In the genomic region with DNA sequence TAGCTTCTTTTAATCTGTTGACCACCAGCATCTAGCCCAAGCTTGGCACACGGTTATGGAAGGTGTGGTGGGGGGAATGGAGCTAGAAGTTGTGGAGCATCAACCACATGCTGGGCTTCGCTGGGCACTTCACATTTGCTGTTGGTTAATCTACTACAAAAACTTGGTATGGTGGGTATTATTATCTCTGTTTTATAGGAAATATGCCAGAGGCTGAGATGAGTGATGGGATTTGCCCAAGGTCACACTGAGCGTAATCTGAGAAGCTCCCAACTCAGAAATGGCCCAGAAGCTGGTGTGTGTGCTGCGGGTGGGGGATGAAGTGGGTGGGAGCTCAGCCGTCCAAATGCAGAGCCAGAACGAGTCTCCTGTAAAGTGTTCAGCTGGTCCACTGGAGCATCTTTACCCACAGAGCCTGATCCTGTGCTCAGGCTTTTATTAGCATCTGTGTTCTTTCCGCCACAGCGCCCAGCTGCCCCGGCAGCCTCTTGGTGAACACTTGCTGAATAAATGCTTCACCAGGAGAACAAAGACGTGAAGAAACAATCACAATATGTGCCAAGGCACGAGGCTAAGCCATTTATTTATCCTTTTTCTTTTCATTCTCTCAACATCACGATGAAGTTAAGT, we compare ENCODE assay signal across 8 cellular contexts.
DNase-seq lines count a peak whose midpoint lies in the region; ATAC-seq and TF ChIP-seq lines count a peak whose summit lies in the region.

No MANE protein-coding gene starts in this region.

- TF ChIP-seq CTCF in RWPE2 (IDR thresholded peaks at IDR 0.05; ENCODE audit: poor library complexity, severe bottlenecking) (no peak), suprapubic skin (IDR thresholded peaks at IDR 0.05) (no peak)

- H3K4me1 Mint-ChIP-seq in activated naive CD4-positive, alpha-beta T cell treated with anti-CD3 and anti-CD28 coated beads, Interleukin-2, amount 10 ng/mL, durations not matched to agents 7 days and 5 days = peaks cover 34% of the 10 kb centered on the region

- H3K27me3 ChIP-seq in RWPE2 (ENCODE audit: insufficient read depth, poor library complexity, severe bottlenecking) = no peaks in the 10 kb centered on the region
- H3K27me3 ChIP-seq in layer of hippocampus (ENCODE audit: control insufficient read depth, insufficient read depth, low read length) = no peaks in the 10 kb centered on the region
- H3K27me3 ChIP-seq in suprapubic skin = no peaks in the 10 kb centered on the region

- H3K27ac Mint-ChIP-seq in activated naive CD4-positive, alpha-beta T cell treated with anti-CD3 and anti-CD28 coated beads, Interleukin-2, amount 10 ng/mL, durations not matched to agents 7 days and 5 days = no peak overlapping the region

- no peak for ATAC-seq in RWPE2 (ENCODE audit: low read depth)
- ATAC-seq in HG03442 (IDR thresholded peaks at IDR 0.05; ENCODE audit: unreplicated experiment) = no peak
- no peak for ATAC-seq in GM21423 (IDR thresholded peaks at IDR 0.05; ENCODE audit: unreplicated experiment)

- DNase-seq in NCI-H510A treated with DMSO at 0.1 percent for 48 hours (lab: John Stamatoyannopoulos, UW) (peak; percentile 62), NCI-H510A (lab: John Stamatoyannopoulos, UW) (no peak), RWPE2 (ENCODE audit: low spot score) (no peak), suprapubic skin (ENCODE audit: low spot score in 2 of 2) (no peak)
- no peak for DNase-seq in activated naive CD4-positive, alpha-beta T cell treated with anti-CD3 and anti-CD28 coated beads, Interleukin-2, amount 10 ng/mL, durations not matched to agents 7 days and 5 days

- WGBS in suprapubic skin = 93% methylated on average over 12 of the region's 12 CpGs

- peaks cover 27% of the 10 kb centered on the region for H3K4me1 ChIP-seq in RWPE2 (ENCODE audit: insufficient read depth, poor library complexity, severe bottlenecking)
- peaks cover 39% of the 10 kb centered on the region for H3K4me1 ChIP-seq in suprapubic skin

- H3K4me3 ChIP-seq in RWPE2 (ENCODE audit: severe bottlenecking) (no peak overlapping the region), suprapubic skin (no peak overlapping the region)

- H3K27ac ChIP-seq in RWPE2 (ENCODE audit: poor library complexity, severe bottlenecking) (peak overlapping the region; percentile 92), layer of hippocampus (ENCODE audit: low read depth, low read length) (peak overlapping the region; percentile 49), suprapubic skin (peak overlapping the region; percentile 48)

- no peaks in the 10 kb centered on the region for H3K9me3 Mint-ChIP-seq in activated naive CD4-positive, alpha-beta T cell treated with anti-CD3 and anti-CD28 coated beads, Interleukin-2, amount 10 ng/mL, durations not matched to agents 7 days and 5 days

- H3K36me3 ChIP-seq in RWPE2 (ENCODE audit: low read depth) (no peaks in the 10 kb centered on the region), suprapubic skin (no peaks in the 10 kb centered on the region)

- no peaks in the 10 kb centered on the region for H3K9me3 ChIP-seq in RWPE2 (ENCODE audit: severe bottlenecking)
- no peaks in the 10 kb centered on the region for H3K9me3 ChIP-seq in suprapubic skin

- H3K4me3 Mint-ChIP-seq in activated naive CD4-positive, alpha-beta T cell treated with anti-CD3 and anti-CD28 coated beads, Interleukin-2, amount 10 ng/mL, durations not matched to agents 7 days and 5 days = no peak overlapping the region

- CTCF ChIA-PET in activated naive CD4-positive, alpha-beta T cell treated with anti-CD3 and anti-CD28 coated beads, Interleukin-2, amount 10 ng/mL, durations not matched to agents 7 days and 5 days (lab: Charles Lee) = no interaction called here

- no peaks in the 10 kb centered on the region for H3K36me3 Mint-ChIP-seq in activated naive CD4-positive, alpha-beta T cell treated with anti-CD3 and anti-CD28 coated beads, Interleukin-2, amount 10 ng/mL, durations not matched to agents 7 days and 5 days

- no peaks in the 10 kb centered on the region for H3K27me3 Mint-ChIP-seq in activated naive CD4-positive, alpha-beta T cell treated with anti-CD3 and anti-CD28 coated beads, Interleukin-2, amount 10 ng/mL, durations not matched to agents 7 days and 5 days

- no peak for TF ChIP-seq POLR2A in suprapubic skin (IDR thresholded peaks at IDR 0.05)

- no peak for TF ChIP-seq EP300 in suprapubic skin (IDR thresholded peaks at IDR 0.05)
